ENCODE assay signal across 14 cellular contexts in the genomic region with DNA sequence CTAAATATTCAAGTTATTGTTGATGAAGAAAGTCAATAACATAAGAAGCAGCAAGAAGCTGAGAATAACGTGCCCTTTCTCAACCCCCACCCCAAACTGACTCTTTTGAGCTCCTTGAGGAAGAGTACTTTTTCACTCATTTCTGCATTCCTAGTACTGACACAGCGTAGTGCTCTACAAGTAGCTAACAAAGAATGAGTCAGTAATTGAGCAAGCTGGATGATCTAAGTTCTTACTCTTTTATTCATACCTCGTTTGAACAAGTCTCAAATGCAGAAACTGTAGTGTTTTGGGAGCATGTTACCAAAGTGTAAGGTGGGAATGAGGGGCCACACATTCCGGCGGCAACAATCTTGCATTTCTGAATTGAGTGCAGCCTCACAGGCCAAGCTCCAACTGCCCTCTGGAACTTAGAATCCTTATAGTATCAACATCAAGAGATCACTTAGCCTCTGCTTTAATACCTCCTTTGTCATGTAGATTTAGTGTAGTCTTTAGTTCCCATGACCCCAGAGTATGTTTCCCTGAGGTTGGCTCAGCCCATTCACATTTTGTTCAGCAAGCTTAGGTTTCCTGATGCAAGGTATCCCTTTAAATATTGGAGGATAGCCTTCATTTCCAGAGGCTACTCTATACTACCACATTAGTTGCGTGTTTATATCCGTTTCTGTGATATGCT.
DNase-seq lines count a peak whose midpoint lies in the region; ATAC-seq, FAIRE-seq and TF ChIP-seq lines count a peak whose summit lies in the region.
"Had no signal": no experiment of that assay in that cellular context is flagged by ENCODE, and none has a peak within 500 bp of the region (broad histone marks: within the 10 kb centered on the region; RNA-seq: fewer than 3 reads in every experiment).

No MANE protein-coding gene starts in this region.

- intact Hi-C loops in kidney (cut with DNase I): no loop called here

- H3K36me3 ChIP-seq in HUES48 (ENCODE audit: control insufficient read depth, insufficient read depth, low read length) (no peaks in the 10 kb centered on the region), kidney (ENCODE audit: control insufficient read depth in 1 of 2, insufficient read depth in 2 of 2, low read length in 2 of 2) (no peaks in the 10 kb centered on the region)
- H3K36me3 ChIP-seq: Peyer's patch had no signal

- H3K9ac ChIP-seq in HUES48 (ENCODE audit: low read depth, low read length): no peak overlapping the region
- no peak overlapping the region for H3K9ac ChIP-seq in kidney (ENCODE audit: low read length in 2 of 2)

- FAIRE-seq in kidney (lab: Jason Lieb, UNC): no peak

- H3K9me3 ChIP-seq in HUES48 (ENCODE audit: control insufficient read depth, insufficient read depth, low read length): no peaks in the 10 kb centered on the region
- no peaks in the 10 kb centered on the region for H3K9me3 ChIP-seq in kidney (ENCODE audit: control insufficient read depth in 1 of 2, low read length in 2 of 2)
- H3K9me3 ChIP-seq: Peyer's patch had no signal

- TF ChIP-seq CTCF in astrocyte of the spinal cord (IDR thresholded peaks at IDR 0.05; ENCODE audit: low read depth, low read length) (no peak), kidney (IDR thresholded peaks at IDR 0.05; ENCODE audit: borderline replicate concordance, extremely low read depth, insufficient read depth) (no peak)

- H3K27me3 ChIP-seq in HUES48 (ENCODE audit: control insufficient read depth, insufficient read depth, low read length): peaks cover 17% of the 10 kb centered on the region
- H3K27me3 ChIP-seq: Peyer's patch had no signal

- ATAC-seq in HG02610 (IDR thresholded peaks at IDR 0.05; ENCODE audit: unreplicated experiment): no peak
- no peak for ATAC-seq in GM18873 (IDR thresholded peaks at IDR 0.05; ENCODE audit: low FRiP score, unreplicated experiment)

- H3K4me3 ChIP-seq in HUES48 (ENCODE audit: low read depth, low read length) (no peak overlapping the region), astrocyte of the spinal cord (ENCODE audit: low read depth, low read length) (no peak overlapping the region), kidney (ENCODE audit: low read length in 2 of 2) (no peak overlapping the region)
- H3K4me3 ChIP-seq: Peyer's patch had no signal

- in situ Hi-C loops in astrocyte of the spinal cord (cut with HindIII; ENCODE audit: low sequenced_read_pairs): no loop called here

- H3K4me1 ChIP-seq in HUES48 (ENCODE audit: control insufficient read depth, insufficient read depth, low read length): peaks cover 11% of the 10 kb centered on the region; the same call in 1 of the 2 replicates
- peaks cover 0 to 3% of the 10 kb centered on the region in 2 donors for H3K4me1 ChIP-seq in kidney (ENCODE audit: control insufficient read depth in 1 of 2, insufficient read depth in 1 of 2, low read depth in 1 of 2, low read length in 2 of 2)
- H3K4me1 ChIP-seq: Peyer's patch had no signal

- DNase-seq in AG08395 (ENCODE audit: low spot score): peak; percentile 72
- peak; percentile 88 for DNase-seq in astrocyte of the spinal cord (ENCODE audit: low read depth, low spot score)
- peak; percentile 17 for DNase-seq in kidney
- no peak for DNase-seq in NCI-H2107 (lab: John Stamatoyannopoulos, UW)
- DNase-seq in NCI-H187 (lab: John Stamatoyannopoulos, UW): no peak
- DNase-seq: activated CD4-positive, alpha-beta T cell treated with anti-CD3 and anti-CD28 coated beads for 1 hour; dermis blood vessel endothelial cell; NCI-H1930; Peyer's patch; stimulated activated CD4-positive, alpha-beta T cell treated with anti-CD3 and anti-CD28 coated beads, Interleukin-12 subunit alpha, Interleukin-12 subunit beta, amount 100 ng/mL, for 4 hours had no signal

- peak overlapping the region; percentile 16 for H3K27ac ChIP-seq in HUES48 (ENCODE audit: low read depth, low read length)
- H3K27ac ChIP-seq in kidney (ENCODE audit: low read depth in 2 of 2, low read length in 2 of 2): no peak overlapping the region
- H3K27ac ChIP-seq: C4-2B, Peyer's patch had no signal

Comparison
In these comparisons a context has a peak if more than half of its experiments do, and no peak if none do; other contexts are left out.
1. DNase-seq: peak in AG08395 (single experiment), astrocyte of the spinal cord (single experiment) and kidney (single experiment); none in NCI-H2107 (single experiment) and NCI-H187 (0 of 2).